ENCODE assay signal across 14 cellular contexts in genomic region chr7:82410461-82410860, GRCh38. TPM values are rescaled to one million over a fixed set of nuclear protein-coding genes. Genes with fewer than 3 reads are reported as not detected.
DNase-seq lines count a peak whose midpoint lies in the region; ATAC-seq and TF ChIP-seq lines count a peak whose summit lies in the region.
"Had no signal": no experiment of that assay in that cellular context is flagged by ENCODE, and none has a peak within 500 bp of the region (broad histone marks: within the 10 kb centered on the region; RNA-seq: fewer than 3 reads in every experiment).

No MANE protein-coding gene starts in this region.

- H3K9ac ChIP-seq in mammary epithelial cell (ENCODE audit: insufficient read depth, low read length) = no peak overlapping the region

- WGBS in mammary epithelial cell (ENCODE audit: low coverage, missing lambda C conversion rate) = 23% methylated on average over 9 of the region's 10 CpGs

- no peak for ATAC-seq in CD8-positive, alpha-beta T cell
- no peak for ATAC-seq in activated naive CD8-positive, alpha-beta T cell treated with anti-CD3 and anti-CD28 coated beads, Interleukin-2, amount 50 U/mL, for 24 hours
- ATAC-seq in left lobe of liver = no peak

- no peaks in the 10 kb centered on the region for H3K4me1 Mint-ChIP-seq in MCF 10A (ENCODE audit: insufficient read depth, unreplicated experiment)
- H3K4me1 Mint-ChIP-seq in CD8-positive, alpha-beta T cell (ENCODE audit: low read depth) = no peaks in the 10 kb centered on the region
- no peaks in the 10 kb centered on the region for H3K4me1 Mint-ChIP-seq in activated naive CD8-positive, alpha-beta T cell treated with anti-CD3 and anti-CD28 coated beads, Interleukin-2, amount 50 U/mL, for 24 hours
- H3K4me1 Mint-ChIP-seq: activated CD4-positive, alpha-beta T cell treated with anti-CD3 and anti-CD28 coated beads, Interleukin-2, amount 10 ng/mL, durations not matched to agents 24 days and 14 days had no signal

- H3K27ac Mint-ChIP-seq in MCF 10A (ENCODE audit: low read depth, unreplicated experiment) = no peak overlapping the region
- H3K27ac Mint-ChIP-seq in CD8-positive, alpha-beta T cell = no peak overlapping the region
- no peak overlapping the region for H3K27ac Mint-ChIP-seq in activated naive CD8-positive, alpha-beta T cell treated with anti-CD3 and anti-CD28 coated beads, Interleukin-2, amount 50 U/mL, for 24 hours
- H3K27ac Mint-ChIP-seq: activated CD4-positive, alpha-beta T cell treated with anti-CD3 and anti-CD28 coated beads, Interleukin-2, amount 10 ng/mL, durations not matched to agents 24 days and 14 days had no signal

- H3K9me3 ChIP-seq in breast epithelium (no peaks in the 10 kb centered on the region), mammary epithelial cell (replicated peaks; ENCODE audit: insufficient read depth, low read length) (no peaks in the 10 kb centered on the region)
- no peaks in the 10 kb centered on the region for H3K9me3 ChIP-seq in CD8-positive, alpha-beta T cell (ENCODE audit: low read length)
- H3K9me3 ChIP-seq: colonic mucosa had no signal

- peak overlapping the region; percentile 66 for H2AFZ ChIP-seq in mammary epithelial cell (ENCODE audit: low read depth, low read length)

- BruUV-seq in MCF 10A (replicated peaks; lab: Mats Ljungman, UMichigan) (no TSS peak), mammary epithelial cell (replicated peaks; lab: Mats Ljungman, UMichigan) (no TSS peak)

- in situ Hi-C loops in mammary epithelial cell (cut with MboI; ENCODE audit: low sequenced_read_pairs in 2 of 2) = no loop called here

- no peaks in the 10 kb centered on the region for H4K20me1 ChIP-seq in mammary epithelial cell (ENCODE audit: insufficient read depth, low read length)

- peak overlapping the region in 2 of 3 donors; percentile 30 for H3K4me3 ChIP-seq in breast epithelium
- peak overlapping the region in 1 of 3 experiments; percentile 40 for H3K4me3 ChIP-seq in mammary epithelial cell (replicated peaks in 1 of 3; ENCODE audit: insufficient read depth in 1 of 3, low read depth in 2 of 3, low read length in 3 of 3)
- H3K4me3 ChIP-seq in CD8-positive, alpha-beta T cell (ENCODE audit: low read depth, low read length) = no peak overlapping the region
- H3K4me3 ChIP-seq: colonic mucosa had no signal

- DNase-seq in breast epithelium (ENCODE audit: low spot score in 2 of 2) (no peak), MCF 10A (ENCODE audit: unreplicated experiment) (no peak), mammary epithelial cell (peak; percentile 53), midbrain (lab: John Stamatoyannopoulos, UW) (peak; percentile 27), left lobe of liver (ENCODE audit: low spot score) (no peak), HCEC 1CT (no peak)
- no peak for DNase-seq in CD8-positive, alpha-beta T cell
- no peak for DNase-seq in activated naive CD8-positive, alpha-beta T cell treated with anti-CD3 and anti-CD28 coated beads, Interleukin-2, amount 50 U/mL, for 24 hours
- DNase-seq: activated CD4-positive, alpha-beta T cell treated with anti-CD3 and anti-CD28 coated beads, Interleukin-2, amount 10 ng/mL, durations not matched to agents 24 days and 14 days; activated effector memory CD4-positive, alpha-beta T cell treated with Interleukin-2 at 50 U/mL for 16 hours; colonic mucosa; NCI-H226; stimulated activated CD4-positive, alpha-beta T cell treated with anti-CD3 and anti-CD28 coated beads, Interleukin-15, amount 100 ng/mL, for 24 hours; stimulated activated naive CD4-positive, alpha-beta T cell had no signal

- H3K4me3 Mint-ChIP-seq in MCF 10A (ENCODE audit: unreplicated experiment) = no peak overlapping the region
- H3K4me3 Mint-ChIP-seq in CD8-positive, alpha-beta T cell = no peak overlapping the region
- no peak overlapping the region for H3K4me3 Mint-ChIP-seq in activated naive CD8-positive, alpha-beta T cell treated with anti-CD3 and anti-CD28 coated beads, Interleukin-2, amount 50 U/mL, for 24 hours
- H3K4me3 Mint-ChIP-seq: activated CD4-positive, alpha-beta T cell treated with anti-CD3 and anti-CD28 coated beads, Interleukin-2, amount 10 ng/mL, durations not matched to agents 24 days and 14 days had no signal

- intact Hi-C loops in breast epithelium (cut with DNase I; ENCODE audit: low total_unique reads) = no loop called here
- intact Hi-C loops in MCF 10A (cut with micrococcal nuclease) = no loop called here
- intact Hi-C loops in mammary epithelial cell (cut with micrococcal nuclease) = no loop called here
- intact Hi-C loops in CD8-positive, alpha-beta T cell (cut with DNase I, micrococcal nuclease) = no loop called here

- H3K27ac ChIP-seq in breast epithelium (no peak overlapping the region), mammary epithelial cell (ENCODE audit: insufficient read depth, low read depth, low read length) (no peak overlapping the region)
- no peak overlapping the region for H3K27ac ChIP-seq in CD8-positive, alpha-beta T cell (ENCODE audit: low read depth, low read length)
- H3K27ac ChIP-seq: colonic mucosa had no signal

- TF ChIP-seq POLR2A in breast epithelium (IDR thresholded peaks at IDR 0.05) = no peak

- CTCF ChIA-PET in MCF 10A (lab: Yijun Ruan, JAX) = no interaction called here
- CTCF ChIA-PET in mammary epithelial cell (lab: Charles Lee; ENCODE audit: low non-redundant PET) = no interaction called here
- CTCF ChIA-PET in CD8-positive, alpha-beta T cell (lab: Charles Lee) = interaction anchor here (0.9 kb wide), 1 partner anchor 22 kb away, joined by 3 read pairs; no protein-coding TSS in a partner anchor

- H3K79me2 ChIP-seq in mammary epithelial cell (ENCODE audit: insufficient read depth, low read length) = no peaks in the 10 kb centered on the region

- H3K36me3 ChIP-seq in breast epithelium = no peaks in the 10 kb centered on the region
- H3K36me3 ChIP-seq in mammary epithelial cell (ENCODE audit: insufficient read depth, low read length) = no peaks in the 10 kb centered on the region
- H3K36me3 ChIP-seq in CD8-positive, alpha-beta T cell (ENCODE audit: insufficient read depth, low read length) = no peaks in the 10 kb centered on the region
- H3K36me3 ChIP-seq: colonic mucosa had no signal

- no peaks in the 10 kb centered on the region for H3K36me3 Mint-ChIP-seq in MCF 10A (ENCODE audit: insufficient read depth, unreplicated experiment)
- no peaks in the 10 kb centered on the region for H3K36me3 Mint-ChIP-seq in CD8-positive, alpha-beta T cell
- H3K36me3 Mint-ChIP-seq in activated naive CD8-positive, alpha-beta T cell treated with anti-CD3 and anti-CD28 coated beads, Interleukin-2, amount 50 U/mL, for 24 hours (ENCODE audit: low read depth) = no peaks in the 10 kb centered on the region

- dilution Hi-C loops in mammary epithelial cell (cut with HindIII; ENCODE audit: low sequenced_read_pairs) = no loop called here

- POLR2A ChIA-PET in MCF 10A (lab: Yijun Ruan, JAX) = no interaction called here
- POLR2A ChIA-PET in CD8-positive, alpha-beta T cell (lab: Charles Lee) = no interaction called here

- TF ChIP-seq CTCF in breast epithelium (IDR thresholded peaks at IDR 0.05) (no peak), MCF 10A (IDR thresholded peaks at IDR 0.05; ENCODE audit: unreplicated experiment) (no peak), mammary epithelial cell (conservative IDR thresholded peaks at IDR 0.05 in 1 of 2, IDR thresholded peaks at IDR 0.05 in 1 of 2; ENCODE audit: extremely low read depth in 1 of 2, insufficient read depth in 1 of 2, low read depth in 1 of 2, low read length in 2 of 2) (no peak)
- no peak for TF ChIP-seq CTCF in CD8-positive, alpha-beta T cell (IDR thresholded peaks at IDR 0.05)

- no peaks in the 10 kb centered on the region for H3K27me3 ChIP-seq in breast epithelium
- no peaks in the 10 kb centered on the region for H3K27me3 ChIP-seq in mammary epithelial cell (ENCODE audit: insufficient read depth, low read length)
- H3K27me3 ChIP-seq in CD8-positive, alpha-beta T cell (ENCODE audit: insufficient read depth, low read length) = no peaks in the 10 kb centered on the region
- H3K27me3 ChIP-seq: colonic mucosa had no signal

- H3K27me3 Mint-ChIP-seq in MCF 10A (ENCODE audit: insufficient read depth, unreplicated experiment) = no peaks in the 10 kb centered on the region
- peaks cover 2% of the 10 kb centered on the region for H3K27me3 Mint-ChIP-seq in CD8-positive, alpha-beta T cell (ENCODE audit: low read depth)
- H3K27me3 Mint-ChIP-seq in activated naive CD8-positive, alpha-beta T cell treated with anti-CD3 and anti-CD28 coated beads, Interleukin-2, amount 50 U/mL, for 24 hours = no peaks in the 10 kb centered on the region
- H3K27me3 Mint-ChIP-seq: activated CD4-positive, alpha-beta T cell treated with anti-CD3 and anti-CD28 coated beads, Interleukin-2, amount 10 ng/mL, durations not matched to agents 24 days and 14 days had no signal

- H3K9me3 Mint-ChIP-seq in MCF 10A (ENCODE audit: unreplicated experiment) = no peaks in the 10 kb centered on the region
- peaks cover 3% of the 10 kb centered on the region for H3K9me3 Mint-ChIP-seq in CD8-positive, alpha-beta T cell
- peaks cover 5% of the 10 kb centered on the region for H3K9me3 Mint-ChIP-seq in activated naive CD8-positive, alpha-beta T cell treated with anti-CD3 and anti-CD28 coated beads, Interleukin-2, amount 50 U/mL, for 24 hours
- H3K9me3 Mint-ChIP-seq: activated CD4-positive, alpha-beta T cell treated with anti-CD3 and anti-CD28 coated beads, Interleukin-2, amount 10 ng/mL, durations not matched to agents 24 days and 14 days had no signal

- peak overlapping the region; percentile 80 for H3K4me2 ChIP-seq in mammary epithelial cell (ENCODE audit: insufficient read depth, low read depth, low read length)

- no peaks in the 10 kb centered on the region for H3K4me1 ChIP-seq in breast epithelium
- no peaks in the 10 kb centered on the region for H3K4me1 ChIP-seq in mammary epithelial cell (ENCODE audit: insufficient read depth, low read length)
- H3K4me1 ChIP-seq in CD8-positive, alpha-beta T cell (ENCODE audit: insufficient read depth, low read length) = no peaks in the 10 kb centered on the region
- H3K4me1 ChIP-seq: colonic mucosa had no signal

RNA-seq across cellular contexts. Expression of gene CACNA2D1, which starts 33.1 kb away (rescaled TPM):
- total RNA-seq in breast epithelium (10 to 100 TPM; 10.2 to 79.4 (median 16.0) TPM), MCF 10A (2022) (not detected in 2 replicates), mammary epithelial cell (10 to 100 TPM in 1 of 2 donors, 1 to 10 TPM in 1; 7.0 to 24.0 TPM), left lobe of liver (0.91 TPM)
- 0.85 TPM for polyA plus RNA-seq in mammary epithelial cell
- polyA minus RNA-seq in mammary epithelial cell = 8.1 TPM
- total RNA-seq in CD8-positive, alpha-beta T cell = not detected
- total RNA-seq: activated CD4-positive, alpha-beta T cell treated with anti-CD3 and anti-CD28 coated beads, Interleukin-2, amount 10 ng/mL, durations not matched to agents 24 days and 14 days had no signal

Comparison
In these comparisons a context has a peak if more than half of its experiments do, and no peak if none do; other contexts are left out.
1. DNase-seq: peak in mammary epithelial cell (single experiment) and midbrain (single experiment); none in breast epithelium (0 of 2), MCF 10A (single experiment), CD8-positive, alpha-beta T cell (0 of 7), activated naive CD8-positive, alpha-beta T cell treated with anti-CD3 and anti-CD28 coated beads, Interleukin-2, amount 50 U/mL, for 24 hours (single experiment), left lobe of liver (single experiment) and HCEC 1CT (single experiment).